ENCODE assay signal across 17 cellular contexts in the genomic region with DNA sequence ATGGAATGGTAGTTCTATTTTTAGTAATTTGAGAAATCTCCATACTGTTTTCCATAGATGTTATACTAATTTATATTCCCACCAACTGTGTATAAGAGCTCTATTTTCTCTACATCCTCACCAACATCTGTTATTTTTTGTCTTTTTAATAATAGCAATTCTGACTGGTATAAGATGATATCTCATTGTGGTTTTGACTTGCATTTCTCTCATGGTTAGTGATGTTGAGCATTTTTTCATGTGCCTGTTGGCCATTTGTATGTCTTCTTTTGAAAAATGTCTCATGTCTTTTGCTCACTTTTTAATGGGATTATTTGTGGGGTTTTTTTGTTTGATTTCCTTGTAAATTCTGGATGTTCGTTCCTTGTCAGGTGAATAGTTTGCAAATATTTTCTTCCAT.
"Had no signal": no experiment of that assay in that cellular context is flagged by ENCODE, and none has a peak within 500 bp of the region (broad histone marks: within the 10 kb centered on the region; RNA-seq: fewer than 3 reads in every experiment).

No MANE protein-coding gene starts in this region.

- H3K4me3 ChIP-seq: colonic mucosa, gastrocnemius medialis, skin epidermis, suprapubic skin, thyroid gland had no signal

- FAIRE-seq: urothelium cell line had no signal

- H3K27ac ChIP-seq: colonic mucosa, gastrocnemius medialis, skin epidermis, suprapubic skin, thyroid gland had no signal

- H3K9me3 ChIP-seq: colonic mucosa, gastrocnemius medialis, suprapubic skin, thyroid gland had no signal

- DNase-seq: colonic mucosa; dermis blood vessel endothelial cell; gastrocnemius medialis; glutamatergic neuron; islet precursor cell; mammary epithelial cell; natural killer cell; posterior cingulate gyrus; stimulated activated CD4-positive, alpha-beta T cell treated with anti-CD3 and anti-CD28 coated beads, Interleukin-12 subunit alpha, Interleukin-12 subunit beta, amount 100 ng/mL, for 4 hours; stimulated activated CD4-positive, alpha-beta T cell treated with anti-CD3 and anti-CD28 coated beads, Interleukin-2, amount 100 ng/mL, for 48 hours; stimulated activated naive CD8-positive, alpha-beta T cell treated with anti-CD3 and anti-CD28 coated beads, Interleukin-15, Interleukin-2, amounts not matched to agents 100 U/mL and 50 U/mL, for 24 hours; thyroid gland had no signal

- ATAC-seq: gastrocnemius medialis; left lobe of liver; natural killer cell; sciatic nerve; stimulated activated naive CD8-positive, alpha-beta T cell treated with anti-CD3 and anti-CD28 coated beads, Interleukin-15, Interleukin-2, amounts not matched to agents 100 U/mL and 50 U/mL, for 24 hours had no signal

- H3K4me1 ChIP-seq: colonic mucosa, gastrocnemius medialis, suprapubic skin, thyroid gland had no signal
